ENCODE assay signal across 16 cellular contexts in the genomic region with DNA sequence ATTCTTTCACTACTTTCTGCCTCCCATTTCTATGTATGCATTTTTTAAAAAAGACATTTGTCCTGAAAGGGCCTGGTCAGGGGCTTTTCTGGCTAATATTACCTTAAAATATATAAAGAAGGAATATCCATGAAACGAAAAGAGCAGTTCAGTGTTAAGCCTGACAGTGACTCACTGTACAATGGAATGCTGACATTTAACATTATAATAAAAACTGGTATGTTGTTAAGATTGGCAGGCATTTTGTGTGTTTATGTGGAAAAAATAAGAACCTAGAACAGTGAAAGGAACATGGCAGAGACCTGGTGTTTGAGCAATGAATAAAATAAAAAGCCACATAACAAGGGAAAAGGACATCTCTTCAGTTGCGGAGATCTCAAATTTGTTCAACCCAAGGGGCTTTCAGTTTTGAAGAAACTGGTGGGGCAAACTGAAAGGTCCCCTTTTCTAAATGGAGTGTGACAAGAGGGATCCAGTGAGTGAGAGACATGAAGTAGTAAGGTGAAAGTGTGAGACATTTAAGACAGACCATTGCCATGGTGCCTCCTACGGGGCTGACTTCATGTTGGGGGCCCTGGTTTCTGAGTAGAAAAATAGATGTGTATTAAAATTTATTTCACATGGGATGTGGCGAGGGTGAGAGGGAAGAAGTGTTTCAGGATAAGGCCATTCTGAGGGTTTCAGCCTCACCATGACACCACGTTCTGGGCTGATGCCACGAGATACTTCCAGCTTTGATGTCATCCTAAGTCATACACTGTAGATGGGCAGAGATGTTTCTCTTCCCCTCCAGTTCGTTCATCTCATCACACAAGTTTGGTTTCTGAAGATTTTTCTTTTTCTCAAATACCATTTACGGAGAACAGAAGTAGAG.
DNase-seq lines count a peak whose midpoint lies in the region; ATAC-seq and TF ChIP-seq lines count a peak whose summit lies in the region.
"Had no signal": no experiment of that assay in that cellular context is flagged by ENCODE, and none has a peak within 500 bp of the region (broad histone marks: within the 10 kb centered on the region; RNA-seq: fewer than 3 reads in every experiment).

No MANE protein-coding gene starts in this region.

- H3K9me3 ChIP-seq in fibroblast of lung (ENCODE audit: control insufficient read depth, insufficient read depth, low read depth, low read length) = no peaks in the 10 kb centered on the region
- H3K9me3 ChIP-seq: left lung, neutrophil had no signal

- H3K27me3 ChIP-seq in fibroblast of lung (ENCODE audit: control insufficient read depth, insufficient read depth, low read length) = no peaks in the 10 kb centered on the region
- H3K27me3 ChIP-seq: left lung, neutrophil had no signal

- H4K20me1 ChIP-seq in fibroblast of lung (ENCODE audit: control insufficient read depth, extremely low read depth, insufficient read depth, low read length) = no peaks in the 10 kb centered on the region

- no peak overlapping the region for H3K4me3 ChIP-seq in fibroblast of lung (replicated peaks in 1 of 4; ENCODE audit: control extremely low read depth in 1 of 4, insufficient read depth in 1 of 4, low read depth in 3 of 4, low read length in 4 of 4)
- H3K4me3 ChIP-seq: coronary artery, left lung had no signal

- intact Hi-C loops in Calu3 (cut with micrococcal nuclease; ENCODE audit: unreplicated experiment) = loop anchor here (5.0 kb wide), 1 partner anchor 115 kb away; no protein-coding TSS in a partner anchor

- H3K79me2 ChIP-seq in fibroblast of lung (ENCODE audit: control insufficient read depth, insufficient read depth, low read length) = no peaks in the 10 kb centered on the region

- POLR2A ChIA-PET in WTC11 (lab: Charles Lee) = no interaction called here

- no peak overlapping the region for H3K27ac ChIP-seq in fibroblast of lung (ENCODE audit: insufficient read depth, low read length)
- H3K27ac ChIP-seq: coronary artery, neutrophil had no signal

- TF ChIP-seq CTCF in WTC11 (IDR thresholded peaks at IDR 0.05) = no peak
- TF ChIP-seq CTCF in fibroblast of lung (conservative IDR thresholded peaks at IDR 0.05 in 1 of 2, IDR thresholded peaks at IDR 0.05 in 1 of 2; ENCODE audit: low read depth in 1 of 2, low read length in 2 of 2) = no peak
- TF ChIP-seq CTCF in Calu3 (IDR thresholded peaks at IDR 0.05; ENCODE audit: unreplicated experiment) = no peak

- peak overlapping the region; percentile 34; the same call in 1 of the 2 replicates for H3K27ac Mint-ChIP-seq in WTC11
- H3K27ac Mint-ChIP-seq in stimulated activated naive B cell treated with anti-CD40 and anti-IgM and Interleukin-4, amounts not matched to agents 10 μg/mL and 1 μg/mL and 100 μg/mL, for 72 hours = peak overlapping the region; percentile 27
- H3K27ac Mint-ChIP-seq in Calu3 (ENCODE audit: unreplicated experiment) = no peak overlapping the region

- H3K36me3 ChIP-seq in fibroblast of lung (ENCODE audit: control insufficient read depth, insufficient read depth, low read length) = peaks cover 1% of the 10 kb centered on the region

- CTCF ChIA-PET in WTC11 (lab: Charles Lee) (no interaction called here), Calu3 (lab: Charles Lee) (no interaction called here)

- peaks cover 6% of the 10 kb centered on the region; the same call in 1 of the 2 replicates for H3K36me3 Mint-ChIP-seq in WTC11
- H3K36me3 Mint-ChIP-seq in stimulated activated naive B cell treated with anti-CD40 and anti-IgM and Interleukin-4, amounts not matched to agents 10 μg/mL and 1 μg/mL and 100 μg/mL, for 72 hours = peaks cover 16 to 47% of the 10 kb centered on the region in 2 donors
- peaks cover 20% of the 10 kb centered on the region for H3K36me3 Mint-ChIP-seq in Calu3 (ENCODE audit: insufficient read depth, unreplicated experiment)

- H3K4me2 ChIP-seq in fibroblast of lung (ENCODE audit: extremely low read depth, insufficient read depth, low read length) = no peak overlapping the region

- H3K9me3 Mint-ChIP-seq in WTC11 = peaks cover under 1% of the 10 kb centered on the region
- peaks cover 0 to 4% of the 10 kb centered on the region in 2 donors for H3K9me3 Mint-ChIP-seq in stimulated activated naive B cell treated with anti-CD40 and anti-IgM and Interleukin-4, amounts not matched to agents 10 μg/mL and 1 μg/mL and 100 μg/mL, for 72 hours
- H3K9me3 Mint-ChIP-seq in Calu3 (ENCODE audit: low read depth, unreplicated experiment) = no peaks in the 10 kb centered on the region

- BruUV-seq in Calu3 (replicated peaks; lab: Mats Ljungman, UMichigan) = no TSS peak

- H3K4me1 ChIP-seq in fibroblast of lung (ENCODE audit: control insufficient read depth, extremely low read depth, insufficient read depth, low read length) = peaks cover 6% of the 10 kb centered on the region

- no peaks in the 10 kb centered on the region for H3K27me3 Mint-ChIP-seq in WTC11 (ENCODE audit: low read depth)
- H3K27me3 Mint-ChIP-seq in stimulated activated naive B cell treated with anti-CD40 and anti-IgM and Interleukin-4, amounts not matched to agents 10 μg/mL and 1 μg/mL and 100 μg/mL, for 72 hours = no peaks in the 10 kb centered on the region
- no peaks in the 10 kb centered on the region for H3K27me3 Mint-ChIP-seq in Calu3 (ENCODE audit: unreplicated experiment)

- DNase-seq in activated CD4-positive, alpha-beta T cell treated with anti-CD3 and anti-CD28 coated beads for 48 hours = peak; percentile 13
- no peak for DNase-seq in activated CD4-positive, alpha-beta T cell treated with anti-CD3 and anti-CD28 coated beads for 4 hours
- DNase-seq in WTC11 (ENCODE audit: low spot score) = no peak
- peak; percentile 17 to 54 for DNase-seq in fibroblast of lung (ENCODE audit: low read depth in 2 of 2)
- no peak for DNase-seq in stimulated activated naive B cell treated with anti-CD40 and anti-IgM and Interleukin-4, amounts not matched to agents 10 μg/mL and 1 μg/mL and 100 μg/mL, for 72 hours
- DNase-seq in NCI-H446 (lab: John Stamatoyannopoulos, UW) = no peak
- no peak for DNase-seq in Calu3
- DNase-seq: activated gamma-delta T cell treated with Interleukin-2 at 50 U/mL for 16 hours, DMS79, left lung, NCI-H1048, NCI-H526 treated with DMSO at 0.1 percent for 48 hours, Right ventricle myocardium superior had no signal

- H3K4me1 Mint-ChIP-seq in WTC11 (peaks cover 43% of the 10 kb centered on the region), Calu3 (ENCODE audit: low read depth, unreplicated experiment) (peaks cover 40% of the 10 kb centered on the region)
- H3K4me1 Mint-ChIP-seq in stimulated activated naive B cell treated with anti-CD40 and anti-IgM and Interleukin-4, amounts not matched to agents 10 μg/mL and 1 μg/mL and 100 μg/mL, for 72 hours = peaks cover 22 to 26% of the 10 kb centered on the region in 2 donors

- ATAC-seq in WTC11 = no peak
- ATAC-seq in stimulated activated naive B cell treated with anti-CD40 and anti-IgM and Interleukin-4, amounts not matched to agents 10 μg/mL and 1 μg/mL and 100 μg/mL, for 72 hours (replicated peaks) = no peak
- no peak for ATAC-seq in HG03025 (IDR thresholded peaks at IDR 0.05; ENCODE audit: low FRiP score, unreplicated experiment)
- ATAC-seq: left lung had no signal

- no peak overlapping the region for H3K4me3 Mint-ChIP-seq in WTC11
- no peak overlapping the region for H3K4me3 Mint-ChIP-seq in stimulated activated naive B cell treated with anti-CD40 and anti-IgM and Interleukin-4, amounts not matched to agents 10 μg/mL and 1 μg/mL and 100 μg/mL, for 72 hours
- H3K4me3 Mint-ChIP-seq in Calu3 (ENCODE audit: low read depth, unreplicated experiment) = no peak overlapping the region

- no peak overlapping the region for H2AFZ ChIP-seq in fibroblast of lung (ENCODE audit: low read length)

- no peak overlapping the region for H3K9ac ChIP-seq in fibroblast of lung (ENCODE audit: insufficient read depth, low read length)

TF ChIP-seq in WTC11, 78 proteins besides CTCF, POLR2A, EP300 and RAD21:
- TF ChIP-seq GTF2I (CRISPR knock-in tag; conservative IDR thresholded peaks at IDR 0.05) = no peak
- no peak for TF ChIP-seq HMGA2 (CRISPR knock-in tag; IDR thresholded peaks at IDR 0.05)
- TF ChIP-seq ZNF423 (CRISPR knock-in tag; IDR thresholded peaks at IDR 0.05) = no peak
- no peak for TF ChIP-seq NFATC4 (CRISPR knock-in tag; IDR thresholded peaks at IDR 0.05)
- TF ChIP-seq ZNF317 (CRISPR knock-in tag; IDR thresholded peaks at IDR 0.05; ENCODE audit: borderline replicate concordance, low read depth) = no peak

Comparison
In these comparisons a context has a peak if more than half of its experiments do, and no peak if none do; other contexts are left out.
1. DNase-seq: peak in activated CD4-positive, alpha-beta T cell treated with anti-CD3 and anti-CD28 coated beads for 48 hours (single experiment) and fibroblast of lung (2 of 2); none in activated CD4-positive, alpha-beta T cell treated with anti-CD3 and anti-CD28 coated beads for 4 hours (0 of 2), WTC11 (single experiment), stimulated activated naive B cell treated with anti-CD40 and anti-IgM and Interleukin-4, amounts not matched to agents 10 μg/mL and 1 μg/mL and 100 μg/mL, for 72 hours (single experiment), NCI-H446 (0 of 2) and Calu3 (single experiment).